18 cellular contexts compared by ENCODE assay signal in the genomic region with DNA sequence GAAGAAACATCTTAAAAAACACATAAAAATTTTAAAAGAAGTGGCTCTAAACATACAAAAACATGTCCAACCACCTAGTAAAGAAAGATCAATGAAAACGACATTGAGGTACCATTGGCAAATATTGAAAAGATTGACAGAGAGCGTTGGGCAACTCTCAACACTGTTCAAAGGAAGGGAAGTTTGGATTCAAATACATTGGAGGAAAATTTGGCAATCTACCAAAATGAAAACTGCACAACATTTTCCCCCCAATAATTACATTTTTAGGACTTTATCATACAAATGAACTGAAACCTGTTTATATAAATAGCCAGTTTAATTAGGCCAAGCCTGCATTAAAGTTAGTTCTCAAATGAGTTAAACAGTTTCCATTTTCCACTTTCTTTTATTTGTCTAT.
"Had no signal": no experiment of that assay in that cellular context is flagged by ENCODE, and none has a peak within 500 bp of the region (broad histone marks: within the 10 kb centered on the region; RNA-seq: fewer than 3 reads in every experiment).

No MANE protein-coding gene starts in this region.

- ATAC-seq: foreskin keratinocyte; gastroesophageal sphincter; heart right ventricle; left cardiac atrium; left lung; left ventricle myocardium superior; lower lobe of right lung; mucosa of descending colon; naive thymus-derived CD8-positive, alpha-beta T cell had no signal

- DNase-seq: dermis blood vessel endothelial cell; dorsolateral prefrontal cortex; effector CD4-positive, alpha-beta T cell; effector memory CD4-positive, alpha-beta T cell; foreskin keratinocyte; glutamatergic neuron; head of caudate nucleus; heart right ventricle; hippocampal formation; left cardiac atrium; left lung; left ventricle myocardium superior; lower lobe of right lung; mesenchymal stem cell; mucosa of descending colon; naive B cell; naive thymus-derived CD8-positive, alpha-beta T cell had no signal
